Comparison of ENCODE assay signal across 3 cellular contexts in genomic region chr2:241275910-241276309, GRCh38.
TF ChIP-seq lines count a peak whose summit lies in the region.

No MANE protein-coding gene starts in this region.

TF ChIP-seq in A549, 52 proteins besides CTCF, POLR2A, EP300 and RAD21:
- TF ChIP-seq ZFP36 (IDR thresholded peaks at IDR 0.05; ENCODE audit: borderline replicate concordance, partially characterized antibody) (no peak), MAFK (IDR thresholded peaks at IDR 0.05; ENCODE audit: partially characterized antibody) (peak; percentile 77)

TF ChIP-seq in IMR-90, 13 proteins besides CTCF, POLR2A, EP300 and RAD21:
- TF ChIP-seq RFX5 (IDR thresholded peaks at IDR 0.05; ENCODE audit: low read depth, low read length) (no peak), MAZ (IDR thresholded peaks at IDR 0.05; ENCODE audit: borderline replicate concordance, low read depth, low read length) (no peak), FOS (IDR thresholded peaks at IDR 0.05; ENCODE audit: low read depth, low read length) (no peak), BHLHE40 (IDR thresholded peaks at IDR 0.05; ENCODE audit: low read depth, low read length) (no peak), MXI1 (IDR thresholded peaks at IDR 0.05; ENCODE audit: borderline replicate concordance, low read depth, low read length) (no peak), RCOR1 (IDR thresholded peaks at IDR 0.05; ENCODE audit: insufficient replicate concordance, low read length) (no peak), MAFK (IDR thresholded peaks at IDR 0.05; ENCODE audit: low read depth, low read length) (peak; percentile 70), SMC3 (IDR thresholded peaks at IDR 0.05; ENCODE audit: low read depth, low read length) (no peak)
- TF ChIP-seq, protein P1, sequence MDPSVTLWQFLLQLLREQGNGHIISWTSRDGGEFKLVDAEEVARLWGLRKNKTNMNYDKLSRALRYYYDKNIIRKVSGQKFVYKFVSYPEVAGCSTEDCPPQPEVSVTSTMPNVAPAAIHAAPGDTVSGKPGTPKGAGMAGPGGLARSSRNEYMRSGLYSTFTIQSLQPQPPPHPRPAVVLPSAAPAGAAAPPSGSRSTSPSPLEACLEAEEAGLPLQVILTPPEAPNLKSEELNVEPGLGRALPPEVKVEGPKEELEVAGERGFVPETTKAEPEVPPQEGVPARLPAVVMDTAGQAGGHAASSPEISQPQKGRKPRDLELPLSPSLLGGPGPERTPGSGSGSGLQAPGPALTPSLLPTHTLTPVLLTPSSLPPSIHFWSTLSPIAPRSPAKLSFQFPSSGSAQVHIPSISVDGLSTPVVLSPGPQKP (IDR thresholded peaks at IDR 0.05; ENCODE audit: borderline replicate concordance, low read depth, low read length): no peak
TF ChIP-seq in IMR-90: peak in this region for 1.

TF ChIP-seq in K562, 482 proteins besides CTCF, POLR2A, EP300 and RAD21:
- no peak for TF ChIP-seq NR2F6 (CRISPR knock-in tag; IDR thresholded peaks at IDR 0.05)
- no peak for TF ChIP-seq HNRNPL (IDR thresholded peaks at IDR 0.05; ENCODE audit: low read depth, low read length)
- no peak for TF ChIP-seq ZNF583 (CRISPR knock-in tag; IDR thresholded peaks at IDR 0.05)
- TF ChIP-seq ZNF830 (CRISPR knock-in tag; IDR thresholded peaks at IDR 0.05): no peak
- no peak for TF ChIP-seq POLR2AphosphoS5 (IDR thresholded peaks at IDR 0.05; ENCODE audit: control insufficient read depth, insufficient read depth, low read depth, low read length)
- TF ChIP-seq, protein P2, sequence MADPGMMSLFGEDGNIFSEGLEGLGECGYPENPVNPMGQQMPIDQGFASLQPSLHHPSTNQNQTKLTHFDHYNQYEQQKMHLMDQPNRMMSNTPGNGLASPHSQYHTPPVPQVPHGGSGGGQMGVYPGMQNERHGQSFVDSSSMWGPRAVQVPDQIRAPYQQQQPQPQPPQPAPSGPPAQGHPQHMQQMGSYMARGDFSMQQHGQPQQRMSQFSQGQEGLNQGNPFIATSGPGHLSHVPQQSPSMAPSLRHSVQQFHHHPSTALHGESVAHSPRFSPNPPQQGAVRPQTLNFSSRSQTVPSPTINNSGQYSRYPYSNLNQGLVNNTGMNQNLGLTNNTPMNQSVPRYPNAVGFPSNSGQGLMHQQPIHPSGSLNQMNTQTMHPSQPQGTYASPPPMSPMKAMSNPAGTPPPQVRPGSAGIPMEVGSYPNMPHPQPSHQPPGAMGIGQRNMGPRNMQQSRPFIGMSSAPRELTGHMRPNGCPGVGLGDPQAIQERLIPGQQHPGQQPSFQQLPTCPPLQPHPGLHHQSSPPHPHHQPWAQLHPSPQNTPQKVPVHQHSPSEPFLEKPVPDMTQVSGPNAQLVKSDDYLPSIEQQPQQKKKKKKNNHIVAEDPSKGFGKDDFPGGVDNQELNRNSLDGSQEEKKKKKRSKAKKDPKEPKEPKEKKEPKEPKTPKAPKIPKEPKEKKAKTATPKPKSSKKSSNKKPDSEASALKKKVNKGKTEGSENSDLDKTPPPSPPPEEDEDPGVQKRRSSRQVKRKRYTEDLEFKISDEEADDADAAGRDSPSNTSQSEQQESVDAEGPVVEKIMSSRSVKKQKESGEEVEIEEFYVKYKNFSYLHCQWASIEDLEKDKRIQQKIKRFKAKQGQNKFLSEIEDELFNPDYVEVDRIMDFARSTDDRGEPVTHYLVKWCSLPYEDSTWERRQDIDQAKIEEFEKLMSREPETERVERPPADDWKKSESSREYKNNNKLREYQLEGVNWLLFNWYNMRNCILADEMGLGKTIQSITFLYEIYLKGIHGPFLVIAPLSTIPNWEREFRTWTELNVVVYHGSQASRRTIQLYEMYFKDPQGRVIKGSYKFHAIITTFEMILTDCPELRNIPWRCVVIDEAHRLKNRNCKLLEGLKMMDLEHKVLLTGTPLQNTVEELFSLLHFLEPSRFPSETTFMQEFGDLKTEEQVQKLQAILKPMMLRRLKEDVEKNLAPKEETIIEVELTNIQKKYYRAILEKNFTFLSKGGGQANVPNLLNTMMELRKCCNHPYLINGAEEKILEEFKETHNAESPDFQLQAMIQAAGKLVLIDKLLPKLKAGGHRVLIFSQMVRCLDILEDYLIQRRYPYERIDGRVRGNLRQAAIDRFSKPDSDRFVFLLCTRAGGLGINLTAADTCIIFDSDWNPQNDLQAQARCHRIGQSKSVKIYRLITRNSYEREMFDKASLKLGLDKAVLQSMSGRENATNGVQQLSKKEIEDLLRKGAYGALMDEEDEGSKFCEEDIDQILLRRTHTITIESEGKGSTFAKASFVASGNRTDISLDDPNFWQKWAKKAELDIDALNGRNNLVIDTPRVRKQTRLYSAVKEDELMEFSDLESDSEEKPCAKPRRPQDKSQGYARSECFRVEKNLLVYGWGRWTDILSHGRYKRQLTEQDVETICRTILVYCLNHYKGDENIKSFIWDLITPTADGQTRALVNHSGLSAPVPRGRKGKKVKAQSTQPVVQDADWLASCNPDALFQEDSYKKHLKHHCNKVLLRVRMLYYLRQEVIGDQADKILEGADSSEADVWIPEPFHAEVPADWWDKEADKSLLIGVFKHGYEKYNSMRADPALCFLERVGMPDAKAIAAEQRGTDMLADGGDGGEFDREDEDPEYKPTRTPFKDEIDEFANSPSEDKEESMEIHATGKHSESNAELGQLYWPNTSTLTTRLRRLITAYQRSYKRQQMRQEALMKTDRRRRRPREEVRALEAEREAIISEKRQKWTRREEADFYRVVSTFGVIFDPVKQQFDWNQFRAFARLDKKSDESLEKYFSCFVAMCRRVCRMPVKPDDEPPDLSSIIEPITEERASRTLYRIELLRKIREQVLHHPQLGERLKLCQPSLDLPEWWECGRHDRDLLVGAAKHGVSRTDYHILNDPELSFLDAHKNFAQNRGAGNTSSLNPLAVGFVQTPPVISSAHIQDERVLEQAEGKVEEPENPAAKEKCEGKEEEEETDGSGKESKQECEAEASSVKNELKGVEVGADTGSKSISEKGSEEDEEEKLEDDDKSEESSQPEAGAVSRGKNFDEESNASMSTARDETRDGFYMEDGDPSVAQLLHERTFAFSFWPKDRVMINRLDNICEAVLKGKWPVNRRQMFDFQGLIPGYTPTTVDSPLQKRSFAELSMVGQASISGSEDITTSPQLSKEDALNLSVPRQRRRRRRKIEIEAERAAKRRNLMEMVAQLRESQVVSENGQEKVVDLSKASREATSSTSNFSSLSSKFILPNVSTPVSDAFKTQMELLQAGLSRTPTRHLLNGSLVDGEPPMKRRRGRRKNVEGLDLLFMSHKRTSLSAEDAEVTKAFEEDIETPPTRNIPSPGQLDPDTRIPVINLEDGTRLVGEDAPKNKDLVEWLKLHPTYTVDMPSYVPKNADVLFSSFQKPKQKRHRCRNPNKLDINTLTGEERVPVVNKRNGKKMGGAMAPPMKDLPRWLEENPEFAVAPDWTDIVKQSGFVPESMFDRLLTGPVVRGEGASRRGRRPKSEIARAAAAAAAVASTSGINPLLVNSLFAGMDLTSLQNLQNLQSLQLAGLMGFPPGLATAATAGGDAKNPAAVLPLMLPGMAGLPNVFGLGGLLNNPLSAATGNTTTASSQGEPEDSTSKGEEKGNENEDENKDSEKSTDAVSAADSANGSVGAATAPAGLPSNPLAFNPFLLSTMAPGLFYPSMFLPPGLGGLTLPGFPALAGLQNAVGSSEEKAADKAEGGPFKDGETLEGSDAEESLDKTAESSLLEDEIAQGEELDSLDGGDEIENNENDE (IDR thresholded peaks at IDR 0.05; ENCODE audit: low read depth, low read length): no peak
- no peak for TF ChIP-seq STAT5B (CRISPR knock-in tag; IDR thresholded peaks at IDR 0.05)
- peak; percentile 69 for TF ChIP-seq C11orf30 (IDR thresholded peaks at IDR 0.05; ENCODE audit: low read depth)
- no peak for TF ChIP-seq ZNF79 (CRISPR knock-in tag; IDR thresholded peaks at IDR 0.05; ENCODE audit: low read depth)
- TF ChIP-seq ZNF316 (IDR thresholded peaks at IDR 0.05): peak; percentile 83
- TF ChIP-seq FOXA1 (IDR thresholded peaks at IDR 0.05; ENCODE audit: borderline replicate concordance): no peak
- TF ChIP-seq CCNT2 (IDR thresholded peaks at IDR 0.05; ENCODE audit: borderline replicate concordance, extremely low read depth, insufficient read length, low read depth, low read length): no peak
- no peak for TF ChIP-seq ZBTB1 (CRISPR knock-in tag; IDR thresholded peaks at IDR 0.05; ENCODE audit: borderline replicate concordance, low read depth)
- TF ChIP-seq, protein P3, sequence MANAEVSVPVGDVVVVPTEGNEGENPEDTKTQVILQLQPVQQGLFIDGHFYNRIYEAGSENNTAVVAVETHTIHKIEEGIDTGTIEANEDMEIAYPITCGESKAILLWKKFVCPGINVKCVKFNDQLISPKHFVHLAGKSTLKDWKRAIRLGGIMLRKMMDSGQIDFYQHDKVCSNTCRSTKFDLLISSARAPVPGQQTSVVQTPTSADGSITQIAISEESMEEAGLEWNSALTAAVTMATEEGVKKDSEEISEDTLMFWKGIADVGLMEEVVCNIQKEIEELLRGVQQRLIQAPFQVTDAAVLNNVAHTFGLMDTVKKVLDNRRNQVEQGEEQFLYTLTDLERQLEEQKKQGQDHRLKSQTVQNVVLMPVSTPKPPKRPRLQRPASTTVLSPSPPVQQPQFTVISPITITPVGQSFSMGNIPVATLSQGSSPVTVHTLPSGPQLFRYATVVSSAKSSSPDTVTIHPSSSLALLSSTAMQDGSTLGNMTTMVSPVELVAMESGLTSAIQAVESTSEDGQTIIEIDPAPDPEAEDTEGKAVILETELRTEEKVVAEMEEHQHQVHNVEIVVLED (CRISPR knock-in tag; IDR thresholded peaks at IDR 0.05): no peak
- no peak for TF ChIP-seq MXI1 (IDR thresholded peaks at IDR 0.05; ENCODE audit: low read depth, low read length)
- peak; percentile 54; the same call in 1 of the 2 replicates for TF ChIP-seq MAFG (tag; conservative IDR thresholded peaks at IDR 0.05)
- no peak for TF ChIP-seq RAD51 (IDR thresholded peaks at IDR 0.05; ENCODE audit: borderline replicate concordance, low read depth)
TF ChIP-seq in K562: peak in this region for 3.
